Comparison of ENCODE assay signal across 8 cellular contexts in genomic region chr7:116588225-116588624, GRCh38.
DNase-seq lines count a peak whose midpoint lies in the region; ATAC-seq and TF ChIP-seq lines count a peak whose summit lies in the region.

No MANE protein-coding gene starts in this region.

- TF ChIP-seq CTCF in fibroblast of mammary gland (conservative IDR thresholded peaks at IDR 0.05; ENCODE audit: control insufficient read depth, insufficient read depth, low read depth, low read length), result peak; percentile 13

- no peak overlapping the region for H3K4me3 ChIP-seq in fibroblast of mammary gland (ENCODE audit: control insufficient read depth, low read depth, low read length)

- H3K4me3 Mint-ChIP-seq in activated T-cell treated with anti-CD3 and anti-CD28 coated beads, Interleukin-2, amount 50 U/mL, for 24 hours, result no peak overlapping the region

- ATAC-seq in HG02678 (IDR thresholded peaks at IDR 0.05; ENCODE audit: unreplicated experiment) (peak; percentile 50), HG03439 (IDR thresholded peaks at IDR 0.05; ENCODE audit: unreplicated experiment) (no peak)

- DNase-seq in activated T-cell treated with anti-CD3 and anti-CD28 coated beads, Interleukin-2, amount 50 U/mL, for 24 hours, result no peak
- DNase-seq in activated T-cell treated with anti-CD3 and anti-CD28 coated beads for 4 hours, result no peak
- DNase-seq in RKO (ENCODE audit: low spot score), result peak; percentile 30
- peak; percentile 85 for DNase-seq in fibroblast of mammary gland (ENCODE audit: low read depth)
- DNase-seq in superior temporal gyrus (ENCODE audit: extremely low spot score), result peak; percentile 18
- no peak for DNase-seq in NCI-H2029 (lab: John Stamatoyannopoulos, UW)

- H3K27ac Mint-ChIP-seq in activated T-cell treated with anti-CD3 and anti-CD28 coated beads, Interleukin-2, amount 50 U/mL, for 24 hours, result peak overlapping the region; percentile 63

- H3K9me3 Mint-ChIP-seq in activated T-cell treated with anti-CD3 and anti-CD28 coated beads, Interleukin-2, amount 50 U/mL, for 24 hours, result no peaks in the 10 kb centered on the region

- peaks cover 20% of the 10 kb centered on the region for H3K27me3 Mint-ChIP-seq in activated T-cell treated with anti-CD3 and anti-CD28 coated beads, Interleukin-2, amount 50 U/mL, for 24 hours

- H3K4me1 Mint-ChIP-seq in activated T-cell treated with anti-CD3 and anti-CD28 coated beads, Interleukin-2, amount 50 U/mL, for 24 hours (ENCODE audit: low read depth), result peaks cover 34% of the 10 kb centered on the region

- H3K36me3 Mint-ChIP-seq in activated T-cell treated with anti-CD3 and anti-CD28 coated beads, Interleukin-2, amount 50 U/mL, for 24 hours (ENCODE audit: low read depth), result no peaks in the 10 kb centered on the region

Comparison
In these comparisons a context has a peak if more than half of its experiments do, and no peak if none do; other contexts are left out.
1. DNase-seq: peak in RKO (single experiment), fibroblast of mammary gland (single experiment) and superior temporal gyrus (single experiment); none in activated T-cell treated with anti-CD3 and anti-CD28 coated beads, Interleukin-2, amount 50 U/mL, for 24 hours (single experiment), activated T-cell treated with anti-CD3 and anti-CD28 coated beads for 4 hours (single experiment) and NCI-H2029 (single experiment).